Comparison of ENCODE assay signal across 30 cellular contexts in genomic region chr12:78732481-78732880, GRCh38.
"Had no signal": no experiment of that assay in that cellular context is flagged by ENCODE, and none has a peak within 500 bp of the region (broad histone marks: within the 10 kb centered on the region; RNA-seq: fewer than 3 reads in every experiment).

No MANE protein-coding gene starts in this region.

- H3K27me3 Mint-ChIP-seq: activated B cell treated with CpG ODN at 0.5 μM for 24 hours; activated CD8-positive, alpha-beta T cell treated with anti-CD3 and anti-CD28 coated beads for 36 hours; activated naive CD8-positive, alpha-beta T cell; activated T-helper 17 cell treated with anti-CD3 and anti-CD28 coated beads, Interleukin-2, amount 50 U/mL, for 72 hours; central memory CD8-positive, alpha-beta T cell; dendritic cell treated with granulocyte-macrophage colony-stimulating factor and Interleukin-4, amounts not matched to agents 40 ng/mL and 50 ng/mL, for 4 days; T-helper 17 cell had no signal

- DNase-seq: activated B cell treated with CpG ODN at 0.5 μM for 24 hours; activated CD4-positive, alpha-beta T cell treated with anti-CD3 and anti-CD28 coated beads for 48 hours; activated CD4-positive, alpha-beta T cell treated with anti-CD3 and anti-CD28 coated beads, Interleukin-2, amount 50 U/mL, for 1 hour; activated CD4-positive, alpha-beta T cell treated with anti-CD3 and anti-CD28 coated beads, Interleukin-2, amount 50 U/mL, for 48 hours; activated CD8-positive, alpha-beta memory T cell treated with anti-CD3 and anti-CD28 coated beads for 24 hours; activated CD8-positive, alpha-beta T cell treated with anti-CD3 and anti-CD28 coated beads for 36 hours; activated effector memory CD4-positive, alpha-beta T cell treated with Interleukin-2 at 50 U/mL for 16 hours; activated gamma-delta T cell treated with Interleukin-2 at 50 U/mL for 16 hours; activated naive CD4-positive, alpha-beta T cell treated with anti-CD3 and anti-CD28 coated beads, Interleukin-2, amount 50 U/mL, for 16 hours; activated naive CD4-positive, alpha-beta T cell treated with Interleukin-2 at 50 U/mL for 16 hours; activated T-cell treated with anti-CD3 and anti-CD28 coated beads, Interleukin-2, amount 50 U/mL, for 4 hours; amniotic stem cell; anterior cingulate cortex; brain microvascular endothelial cell; dorsolateral prefrontal cortex; effector memory CD4-positive, alpha-beta T cell; esophagus squamous epithelium; foreskin melanocyte; heart right ventricle; T-helper 17 cell; T1000; WERI-Rb-1 had no signal

- H3K27me3 ChIP-seq: brain microvascular endothelial cell, dorsolateral prefrontal cortex, esophagus squamous epithelium, gastroesophageal sphincter, heart right ventricle had no signal

- ATAC-seq: activated CD4-positive, CD25-positive, alpha-beta regulatory T cell treated with anti-CD3 and anti-CD28 coated beads, Interleukin-2, amount 50 U/mL, for 24 hours; activated CD8-positive, alpha-beta T cell treated with anti-CD3 and anti-CD28 coated beads for 36 hours; activated T-cell treated with anti-CD3 and anti-CD28 coated beads, Interleukin-2, amount 50 U/mL, for 4 hours; activated T-helper 17 cell treated with anti-CD3 and anti-CD28 coated beads, Interleukin-2, amount 50 U/mL, for 72 hours; gastroesophageal sphincter; heart right ventricle; T-helper 17 cell had no signal

- H3K9me3 Mint-ChIP-seq: activated B cell treated with CpG ODN at 0.5 μM for 24 hours; activated CD8-positive, alpha-beta T cell treated with anti-CD3 and anti-CD28 coated beads for 36 hours; dendritic cell treated with granulocyte-macrophage colony-stimulating factor and Interleukin-4, amounts not matched to agents 40 ng/mL and 50 ng/mL, for 4 days had no signal

- H3K4me1 Mint-ChIP-seq: activated B cell treated with CpG ODN at 0.5 μM for 24 hours; activated T-helper 17 cell treated with anti-CD3 and anti-CD28 coated beads, Interleukin-2, amount 50 U/mL, for 72 hours; central memory CD8-positive, alpha-beta T cell; T-helper 17 cell had no signal

- H3K36me3 Mint-ChIP-seq: activated naive CD8-positive, alpha-beta T cell had no signal

- H3K4me3 ChIP-seq: coronary artery, dorsolateral prefrontal cortex, esophagus squamous epithelium, gastroesophageal sphincter, heart right ventricle had no signal

- H3K27ac Mint-ChIP-seq: activated B cell treated with CpG ODN at 0.5 μM for 24 hours; activated CD8-positive, alpha-beta T cell treated with anti-CD3 and anti-CD28 coated beads for 36 hours; activated naive CD8-positive, alpha-beta T cell; activated T-helper 17 cell treated with anti-CD3 and anti-CD28 coated beads, Interleukin-2, amount 50 U/mL, for 72 hours; dendritic cell treated with granulocyte-macrophage colony-stimulating factor and Interleukin-4, amounts not matched to agents 40 ng/mL and 50 ng/mL, for 4 days; T-helper 17 cell; T-helper 2 cell treated with Interferon-gamma antibody and Interleukin-4, amounts not matched to agents 5 μg/mL and 100 μg/mL, for 36 hours had no signal

- H3K27ac ChIP-seq: brain microvascular endothelial cell, coronary artery, dorsolateral prefrontal cortex, esophagus squamous epithelium, gastroesophageal sphincter, heart right ventricle, WERI-Rb-1 had no signal

- H3K4me3 Mint-ChIP-seq: activated B cell treated with CpG ODN at 0.5 μM for 24 hours; activated CD8-positive, alpha-beta T cell treated with anti-CD3 and anti-CD28 coated beads for 36 hours; activated naive CD8-positive, alpha-beta T cell; activated T-cell treated with anti-CD3 and anti-CD28 coated beads, Interleukin-2, amount 50 U/mL, for 4 hours; activated T-helper 17 cell treated with anti-CD3 and anti-CD28 coated beads, Interleukin-2, amount 50 U/mL, for 72 hours; central memory CD8-positive, alpha-beta T cell; dendritic cell treated with granulocyte-macrophage colony-stimulating factor and Interleukin-4, amounts not matched to agents 40 ng/mL and 50 ng/mL, for 4 days; T-helper 17 cell; T-helper 2 cell treated with Interferon-gamma antibody and Interleukin-4, amounts not matched to agents 5 μg/mL and 100 μg/mL, for 36 hours had no signal

- H3K36me3 ChIP-seq: brain microvascular endothelial cell, esophagus squamous epithelium, gastroesophageal sphincter, heart right ventricle, WERI-Rb-1 had no signal

- H3K4me1 ChIP-seq: esophagus squamous epithelium, gastroesophageal sphincter, heart right ventricle had no signal
